Comparison of ENCODE assay signal across 17 cellular contexts in genomic region chr4:6277139-6277802, GRCh38. TPM values are rescaled to one million over a fixed set of nuclear protein-coding genes. Genes with fewer than 3 reads are reported as not detected.
DNase-seq lines count a peak whose midpoint lies in the region; ATAC-seq and TF ChIP-seq lines count a peak whose summit lies in the region.
"Had no signal": no experiment of that assay in that cellular context is flagged by ENCODE, and none has a peak within 500 bp of the region (broad histone marks: within the 10 kb centered on the region; RNA-seq: fewer than 3 reads in every experiment).

No MANE protein-coding gene starts in this region.

- POLR2A ChIA-PET in WTC11 (lab: Charles Lee), result no interaction called here

- no peaks in the 10 kb centered on the region for H3K9me3 ChIP-seq in right atrium auricular region
- H3K9me3 ChIP-seq in spleen, result no peaks in the 10 kb centered on the region
- H3K9me3 ChIP-seq: breast epithelium, right lobe of liver had no signal

- H3K27me3 Mint-ChIP-seq in brain, result no peaks in the 10 kb centered on the region
- H3K27me3 Mint-ChIP-seq in WTC11 (ENCODE audit: low read depth), result no peaks in the 10 kb centered on the region
- H3K27me3 Mint-ChIP-seq in stimulated activated naive B cell treated with anti-CD40 and anti-IgM and Interleukin-4, amounts not matched to agents 10 μg/mL and 1 μg/mL and 100 μg/mL, for 72 hours, result peaks cover 0 to 7% of the 10 kb centered on the region in 2 donors

- in situ Hi-C loops in G401 (cut with HindIII; ENCODE audit: low sequenced_read_pairs), result no loop called here

- 71 to 78% (median 75%) methylated on average over 13 to 24 of the region's 24 CpGs for WGBS in spleen, 5 donors

- CTCF ChIA-PET in WTC11 (lab: Charles Lee), result interaction anchor here (1.4 kb wide), 1 partner anchor 50 kb away, joined by 4 read pairs; no protein-coding TSS in a partner anchor

- H3K4me3 Mint-ChIP-seq in brain (no peak overlapping the region), WTC11 (no peak overlapping the region)
- H3K4me3 Mint-ChIP-seq in stimulated activated naive B cell treated with anti-CD40 and anti-IgM and Interleukin-4, amounts not matched to agents 10 μg/mL and 1 μg/mL and 100 μg/mL, for 72 hours, result no peak overlapping the region
- H3K4me3 Mint-ChIP-seq: T-helper 17 cell had no signal

- H3K4me1 ChIP-seq in right atrium auricular region, result peaks cover 0 to 83% of the 10 kb centered on the region in 2 donors
- H3K4me1 ChIP-seq in spleen, result peaks cover 44 to 96% (median 82%) of the 10 kb centered on the region in 6 donors
- H3K4me1 ChIP-seq: foreskin keratinocyte had no signal

- H3K9me3 Mint-ChIP-seq in brain (no peaks in the 10 kb centered on the region), WTC11 (no peaks in the 10 kb centered on the region)
- H3K9me3 Mint-ChIP-seq in stimulated activated naive B cell treated with anti-CD40 and anti-IgM and Interleukin-4, amounts not matched to agents 10 μg/mL and 1 μg/mL and 100 μg/mL, for 72 hours, result no peaks in the 10 kb centered on the region

- DNase-seq in G401 (ENCODE audit: low spot score), result peak; percentile 77
- DNase-seq in right atrium auricular region (ENCODE audit: low spot score), result no peak
- DNase-seq in spleen, result no peak
- DNase-seq in stimulated activated CD4-positive, alpha-beta T cell treated with anti-CD3 and anti-CD28 coated beads, Interleukin-12 subunit alpha, Interleukin-12 subunit beta, amount 100 ng/mL, for 4 hours, result no peak
- no peak for DNase-seq in NCI-H345 treated with DMSO at 0.1 percent for 48 hours (lab: John Stamatoyannopoulos, UW; ENCODE audit: unreplicated experiment)
- no peak for DNase-seq in WTC11 (ENCODE audit: low spot score)
- no peak for DNase-seq in stimulated activated naive B cell treated with anti-CD40 and anti-IgM and Interleukin-4, amounts not matched to agents 10 μg/mL and 1 μg/mL and 100 μg/mL, for 72 hours
- DNase-seq: activated CD4-positive, alpha-beta T cell treated with anti-CD3 and anti-CD28 coated beads for 1 hour; activated naive CD4-positive, alpha-beta T cell treated with anti-CD3 and anti-CD28 coated beads, Interleukin-2, amount 50 U/mL, for 16 hours; foreskin keratinocyte; HCEC 1CT; NK-92 treated with Interleukin-12 subunit alpha and Interleukin-12 subunit beta, amount 100 ng/mL, for 24 hours; right lobe of liver; stimulated activated CD4-positive, alpha-beta T cell treated with anti-CD3 and anti-CD28 coated beads, Interleukin-2, amount 100 ng/mL, for 48 hours; T-helper 17 cell had no signal

- TF ChIP-seq POLR2A in spleen (IDR thresholded peaks at IDR 0.05), result no peak

- ATAC-seq in WTC11, result no peak
- ATAC-seq in stimulated activated naive B cell treated with anti-CD40 and anti-IgM and Interleukin-4, amounts not matched to agents 10 μg/mL and 1 μg/mL and 100 μg/mL, for 72 hours (replicated peaks), result no peak
- ATAC-seq: foreskin keratinocyte, T-helper 17 cell had no signal

- H3K27ac Mint-ChIP-seq in brain, result peak overlapping the region; percentile 21 to 82 (median 76)
- no peak overlapping the region; the same call in 1 of the 2 replicates for H3K27ac Mint-ChIP-seq in WTC11
- no peak overlapping the region for H3K27ac Mint-ChIP-seq in stimulated activated naive B cell treated with anti-CD40 and anti-IgM and Interleukin-4, amounts not matched to agents 10 μg/mL and 1 μg/mL and 100 μg/mL, for 72 hours
- H3K27ac Mint-ChIP-seq: T-helper 17 cell had no signal

- H3K27me3 ChIP-seq in right atrium auricular region (no peaks in the 10 kb centered on the region), spleen (replicated peaks in 1 of 7) (no peaks in the 10 kb centered on the region)
- H3K27me3 ChIP-seq: breast epithelium, foreskin keratinocyte, right lobe of liver had no signal

- no peak overlapping the region for H3K4me3 ChIP-seq in right atrium auricular region
- H3K4me3 ChIP-seq in spleen, result peak overlapping the region in 3 of 8 donors; percentile 32 to 58 (median 36)
- H3K4me3 ChIP-seq: breast epithelium, right lobe of liver had no signal

- TF ChIP-seq CTCF in brain (conservative IDR thresholded peaks at IDR 0.05) (no peak), right atrium auricular region (IDR thresholded peaks at IDR 0.05) (no peak), spleen (IDR thresholded peaks at IDR 0.05 in 8 of 11, conservative IDR thresholded peaks at IDR 0.05 in 3 of 11) (no peak), WTC11 (IDR thresholded peaks at IDR 0.05) (no peak)

- no peaks in the 10 kb centered on the region for H3K36me3 Mint-ChIP-seq in brain
- H3K36me3 Mint-ChIP-seq in WTC11, result peaks cover 2% of the 10 kb centered on the region; the same call in 1 of the 2 replicates
- peaks cover 6 to 8% of the 10 kb centered on the region in 2 donors for H3K36me3 Mint-ChIP-seq in stimulated activated naive B cell treated with anti-CD40 and anti-IgM and Interleukin-4, amounts not matched to agents 10 μg/mL and 1 μg/mL and 100 μg/mL, for 72 hours

- peak overlapping the region; percentile 77 to 79 for H3K27ac ChIP-seq in right atrium auricular region
- H3K27ac ChIP-seq in spleen, result peak overlapping the region in 6 of 8 donors; percentile 5 to 84 (median 76)
- H3K27ac ChIP-seq: foreskin keratinocyte had no signal

- H3K4me1 Mint-ChIP-seq in brain (peaks cover 60% of the 10 kb centered on the region), WTC11 (peaks cover 22% of the 10 kb centered on the region)
- H3K4me1 Mint-ChIP-seq in stimulated activated naive B cell treated with anti-CD40 and anti-IgM and Interleukin-4, amounts not matched to agents 10 μg/mL and 1 μg/mL and 100 μg/mL, for 72 hours, result peaks cover 17 to 18% of the 10 kb centered on the region in 2 donors

- intact Hi-C loops in spleen (cut with DNase I; ENCODE audit: low total_unique reads), result no loop called here

- H3K36me3 ChIP-seq in right atrium auricular region, result peaks cover 11% of the 10 kb centered on the region
- peaks cover 0 to 30% (median 0%) of the 10 kb centered on the region in 6 donors for H3K36me3 ChIP-seq in spleen
- H3K36me3 ChIP-seq: breast epithelium, right lobe of liver had no signal

TF ChIP-seq in WTC11, 78 proteins besides CTCF, POLR2A, EP300 and RAD21 (continues in another document):
- TF ChIP-seq FOXK1 (CRISPR knock-in tag; IDR thresholded peaks at IDR 0.05), result no peak
- no peak for TF ChIP-seq NFATC4 (CRISPR knock-in tag; IDR thresholded peaks at IDR 0.05)
- no peak for TF ChIP-seq MYBL2 (CRISPR knock-in tag; IDR thresholded peaks at IDR 0.05)
- TF ChIP-seq, protein P1, sequence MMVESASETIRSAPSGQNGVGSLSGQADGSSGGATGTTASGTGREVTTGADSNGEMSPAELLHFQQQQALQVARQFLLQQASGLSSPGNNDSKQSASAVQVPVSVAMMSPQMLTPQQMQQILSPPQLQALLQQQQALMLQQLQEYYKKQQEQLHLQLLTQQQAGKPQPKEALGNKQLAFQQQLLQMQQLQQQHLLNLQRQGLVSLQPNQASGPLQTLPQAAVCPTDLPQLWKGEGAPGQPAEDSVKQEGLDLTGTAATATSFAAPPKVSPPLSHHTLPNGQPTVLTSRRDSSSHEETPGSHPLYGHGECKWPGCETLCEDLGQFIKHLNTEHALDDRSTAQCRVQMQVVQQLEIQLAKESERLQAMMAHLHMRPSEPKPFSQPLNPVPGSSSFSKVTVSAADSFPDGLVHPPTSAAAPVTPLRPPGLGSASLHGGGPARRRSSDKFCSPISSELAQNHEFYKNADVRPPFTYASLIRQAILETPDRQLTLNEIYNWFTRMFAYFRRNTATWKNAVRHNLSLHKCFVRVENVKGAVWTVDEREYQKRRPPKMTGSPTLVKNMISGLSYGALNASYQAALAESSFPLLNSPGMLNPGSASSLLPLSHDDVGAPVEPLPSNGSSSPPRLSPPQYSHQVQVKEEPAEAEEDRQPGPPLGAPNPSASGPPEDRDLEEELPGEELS (CRISPR knock-in tag; IDR thresholded peaks at IDR 0.05), result no peak
- TF ChIP-seq IRF2 (CRISPR knock-in tag; IDR thresholded peaks at IDR 0.05; ENCODE audit: borderline replicate concordance, low read depth), result no peak
- TF ChIP-seq, protein P2, sequence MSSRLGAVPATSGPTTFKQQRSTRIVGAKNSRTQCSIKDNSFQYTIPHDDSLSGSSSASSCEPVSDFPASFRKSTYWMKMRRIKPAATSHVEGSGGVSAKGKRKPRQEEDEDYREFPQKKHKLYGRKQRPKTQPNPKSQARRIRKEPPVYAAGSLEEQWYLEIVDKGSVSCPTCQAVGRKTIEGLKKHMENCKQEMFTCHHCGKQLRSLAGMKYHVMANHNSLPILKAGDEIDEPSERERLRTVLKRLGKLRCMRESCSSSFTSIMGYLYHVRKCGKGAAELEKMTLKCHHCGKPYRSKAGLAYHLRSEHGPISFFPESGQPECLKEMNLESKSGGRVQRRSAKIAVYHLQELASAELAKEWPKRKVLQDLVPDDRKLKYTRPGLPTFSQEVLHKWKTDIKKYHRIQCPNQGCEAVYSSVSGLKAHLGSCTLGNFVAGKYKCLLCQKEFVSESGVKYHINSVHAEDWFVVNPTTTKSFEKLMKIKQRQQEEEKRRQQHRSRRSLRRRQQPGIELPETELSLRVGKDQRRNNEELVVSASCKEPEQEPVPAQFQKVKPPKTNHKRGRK (CRISPR knock-in tag; IDR thresholded peaks at IDR 0.05; ENCODE audit: borderline replicate concordance), result no peak
- no peak for TF ChIP-seq KAT7 (CRISPR knock-in tag; IDR thresholded peaks at IDR 0.05; ENCODE audit: borderline replicate concordance)
- no peak for TF ChIP-seq CREM (CRISPR knock-in tag; IDR thresholded peaks at IDR 0.05)
- no peak for TF ChIP-seq ATF2 (CRISPR knock-in tag; IDR thresholded peaks at IDR 0.05; ENCODE audit: borderline replicate concordance, low read depth)

RNA-seq across cellular contexts. Expression of gene WFS1, which starts 7.6 kb away (rescaled TPM):
- 8.2 and 9.3 TPM in 2 replicates for total RNA-seq in G401 (2014; rRNA removed; shearing (Covaris generic))
- polyA plus RNA-seq in brain (ENCODE audit: insufficient read depth, low read depth, low replicate concordance) (39.2 TPM), spleen (10 to 100 TPM in 1 of 3 donors, 1 to 10 TPM in 2; 4.9 to 10.4 (median 8.0) TPM)
- total RNA-seq in right atrium auricular region (100 to 1,000 TPM; 111 to 112 TPM), spleen (10 to 100 TPM; 23.8 to 62.2 (median 54.8) TPM), WTC11 (2021) (33.0 to 35.8 TPM (median 34.7 TPM) in 3 replicates)

Comparison
In these comparisons a context has a peak if more than half of its experiments do, and no peak if none do; other contexts are left out.
1. H3K27ac Mint-ChIP-seq: peak in brain (5 of 5); none in WTC11 (single experiment) and stimulated activated naive B cell treated with anti-CD40 and anti-IgM and Interleukin-4, amounts not matched to agents 10 μg/mL and 1 μg/mL and 100 μg/mL, for 72 hours (single experiment).